In the genomic region with DNA sequence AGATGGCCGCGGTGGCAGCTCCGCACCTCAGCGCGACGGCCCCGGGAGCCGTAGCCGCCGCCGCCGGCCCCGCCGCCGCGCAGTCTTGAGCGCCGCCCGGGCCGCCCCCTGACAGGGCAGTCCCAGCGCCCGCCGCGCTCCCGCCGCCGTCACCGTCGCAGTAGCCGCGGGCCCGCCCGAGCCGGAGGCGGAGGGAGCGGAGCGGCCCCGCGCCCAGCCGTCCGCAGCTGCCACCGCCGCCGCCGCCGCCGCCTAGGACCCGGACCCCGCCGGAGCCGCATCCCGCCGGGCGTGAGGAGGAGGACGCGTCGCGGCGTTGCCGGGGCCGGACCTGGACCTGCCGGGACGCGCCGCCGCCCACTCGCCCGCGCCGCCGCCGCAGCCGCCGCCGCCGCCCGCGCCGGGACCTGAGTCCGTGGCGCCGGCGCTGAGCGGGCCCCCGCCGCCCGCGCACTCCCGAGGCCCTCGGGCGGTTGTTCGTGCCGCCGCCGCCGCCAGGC, we compare ENCODE assay signal across 1 cellular context.
TF ChIP-seq lines count a peak whose summit lies in the region.

No MANE protein-coding gene starts in this region.

TF ChIP-seq in K562, 482 proteins besides CTCF, POLR2A, EP300 and RAD21 (continued from another document and continues in another):
- TF ChIP-seq, protein P1, sequence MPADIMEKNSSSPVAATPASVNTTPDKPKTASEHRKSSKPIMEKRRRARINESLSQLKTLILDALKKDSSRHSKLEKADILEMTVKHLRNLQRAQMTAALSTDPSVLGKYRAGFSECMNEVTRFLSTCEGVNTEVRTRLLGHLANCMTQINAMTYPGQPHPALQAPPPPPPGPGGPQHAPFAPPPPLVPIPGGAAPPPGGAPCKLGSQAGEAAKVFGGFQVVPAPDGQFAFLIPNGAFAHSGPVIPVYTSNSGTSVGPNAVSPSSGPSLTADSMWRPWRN (IDR thresholded peaks at IDR 0.05; ENCODE audit: low read depth): no peak
- TF ChIP-seq CHD2 (IDR thresholded peaks at IDR 0.05; ENCODE audit: low read depth, low read length) (no peak), MYNN (IDR thresholded peaks at IDR 0.05) (no peak), MYNN (CRISPR knock-in tag; IDR thresholded peaks at IDR 0.05) (no peak), XRCC3 (IDR thresholded peaks at IDR 0.05) (no peak), KLF16 (IDR thresholded peaks at IDR 0.05) (no peak), CREBBP (IDR thresholded peaks at IDR 0.05; ENCODE audit: low read depth, low read length) (no peak), HNRNPK (IDR thresholded peaks at IDR 0.05; ENCODE audit: low read depth, low read length, poor library complexity, severe bottlenecking) (no peak), NCOA1 (IDR thresholded peaks at IDR 0.05; ENCODE audit: low read depth) (no peak), ZNF780A (CRISPR knock-in tag; IDR thresholded peaks at IDR 0.05) (no peak), TARDBP (IDR thresholded peaks at IDR 0.05) (no peak), ZC3H11A (IDR thresholded peaks at IDR 0.05; ENCODE audit: low read depth, low read length) (no peak), FOXM1 (IDR thresholded peaks at IDR 0.05; ENCODE audit: low read depth) (no peak), FOXM1 (CRISPR knock-in tag; IDR thresholded peaks at IDR 0.05; ENCODE audit: low read depth) (no peak), ZNF583 (CRISPR knock-in tag; IDR thresholded peaks at IDR 0.05) (no peak), XRCC5 (IDR thresholded peaks at IDR 0.05; ENCODE audit: low read depth, low read length) (no peak), PPARD (CRISPR knock-in tag; IDR thresholded peaks at IDR 0.05) (no peak), MEF2D (tag; conservative IDR thresholded peaks at IDR 0.05; ENCODE audit: low read depth) (no peak), ZFX (CRISPR knock-in tag; IDR thresholded peaks at IDR 0.05) (no peak; the same call in 1 of the 2 replicates), FOXK1 (CRISPR knock-in tag; IDR thresholded peaks at IDR 0.05; ENCODE audit: borderline replicate concordance) (no peak), GATAD2B (IDR thresholded peaks at IDR 0.05; ENCODE audit: borderline replicate concordance) (peak; percentile 46; the same call in 1 of the 2 replicates), KDM5B (IDR thresholded peaks at IDR 0.05; ENCODE audit: insufficient replicate concordance, low read depth, low read length) (no peak), SPI1 (IDR thresholded peaks at IDR 0.05; ENCODE audit: borderline replicate concordance, low read depth, low read length) (no peak), GTF2F1 (IDR thresholded peaks at IDR 0.05; ENCODE audit: low read depth, low read length) (no peak), TCF7 (IDR thresholded peaks at IDR 0.05; ENCODE audit: borderline replicate concordance) (no peak), HIVEP1 (CRISPR knock-in tag; IDR thresholded peaks at IDR 0.05) (no peak), RB1 (IDR thresholded peaks at IDR 0.05; ENCODE audit: low read depth) (peak; percentile 64), COPS2 (conservative IDR thresholded peaks at IDR 0.05) (no peak), SIN3B (IDR thresholded peaks at IDR 0.05; ENCODE audit: low read depth) (peak; percentile 50; the same call in 1 of the 2 replicates), MAFK (IDR thresholded peaks at IDR 0.05; ENCODE audit: low read length) (no peak), ZNF263 (CRISPR knock-in tag; IDR thresholded peaks at IDR 0.05; ENCODE audit: borderline replicate concordance) (no peak), HMG20A (CRISPR knock-in tag; conservative IDR thresholded peaks at IDR 0.05) (no peak), MEF2A (IDR thresholded peaks at IDR 0.05; ENCODE audit: control insufficient read depth, low read depth, low read length) (no peak), SMAD4 (CRISPR knock-in tag; conservative IDR thresholded peaks at IDR 0.05) (no peak), PHF8 (IDR thresholded peaks at IDR 0.05; ENCODE audit: borderline replicate concordance, low read length) (peak; percentile 25; the same call in 1 of the 2 replicates), NONO (IDR thresholded peaks at IDR 0.05; ENCODE audit: low read depth in 2 of 2, low read length in 1 of 2) (peak in 1 of 2 experiments; percentile 78; a peak in 2 of 4 replicates)
- TF ChIP-seq, protein P2, sequence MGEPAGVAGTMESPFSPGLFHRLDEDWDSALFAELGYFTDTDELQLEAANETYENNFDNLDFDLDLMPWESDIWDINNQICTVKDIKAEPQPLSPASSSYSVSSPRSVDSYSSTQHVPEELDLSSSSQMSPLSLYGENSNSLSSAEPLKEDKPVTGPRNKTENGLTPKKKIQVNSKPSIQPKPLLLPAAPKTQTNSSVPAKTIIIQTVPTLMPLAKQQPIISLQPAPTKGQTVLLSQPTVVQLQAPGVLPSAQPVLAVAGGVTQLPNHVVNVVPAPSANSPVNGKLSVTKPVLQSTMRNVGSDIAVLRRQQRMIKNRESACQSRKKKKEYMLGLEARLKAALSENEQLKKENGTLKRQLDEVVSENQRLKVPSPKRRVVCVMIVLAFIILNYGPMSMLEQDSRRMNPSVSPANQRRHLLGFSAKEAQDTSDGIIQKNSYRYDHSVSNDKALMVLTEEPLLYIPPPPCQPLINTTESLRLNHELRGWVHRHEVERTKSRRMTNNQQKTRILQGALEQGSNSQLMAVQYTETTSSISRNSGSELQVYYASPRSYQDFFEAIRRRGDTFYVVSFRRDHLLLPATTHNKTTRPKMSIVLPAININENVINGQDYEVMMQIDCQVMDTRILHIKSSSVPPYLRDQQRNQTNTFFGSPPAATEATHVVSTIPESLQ (CRISPR knock-in tag; IDR thresholded peaks at IDR 0.05): no peak
- TF ChIP-seq, protein P3, sequence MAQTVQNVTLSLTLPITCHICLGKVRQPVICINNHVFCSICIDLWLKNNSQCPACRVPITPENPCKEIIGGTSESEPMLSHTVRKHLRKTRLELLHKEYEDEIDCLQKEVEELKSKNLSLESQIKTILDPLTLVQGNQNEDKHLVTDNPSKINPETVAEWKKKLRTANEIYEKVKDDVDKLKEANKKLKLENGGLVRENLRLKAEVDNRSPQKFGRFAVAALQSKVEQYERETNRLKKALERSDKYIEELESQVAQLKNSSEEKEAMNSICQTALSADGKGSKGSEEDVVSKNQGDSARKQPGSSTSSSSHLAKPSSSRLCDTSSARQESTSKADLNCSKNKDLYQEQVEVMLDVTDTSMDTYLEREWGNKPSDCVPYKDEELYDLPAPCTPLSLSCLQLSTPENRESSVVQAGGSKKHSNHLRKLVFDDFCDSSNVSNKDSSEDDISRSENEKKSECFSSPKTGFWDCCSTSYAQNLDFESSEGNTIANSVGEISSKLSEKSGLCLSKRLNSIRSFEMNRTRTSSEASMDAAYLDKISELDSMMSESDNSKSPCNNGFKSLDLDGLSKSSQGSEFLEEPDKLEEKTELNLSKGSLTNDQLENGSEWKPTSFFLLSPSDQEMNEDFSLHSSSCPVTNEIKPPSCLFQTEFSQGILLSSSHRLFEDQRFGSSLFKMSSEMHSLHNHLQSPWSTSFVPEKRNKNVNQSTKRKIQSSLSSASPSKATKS (CRISPR knock-in tag; IDR thresholded peaks at IDR 0.05): no peak
- TF ChIP-seq, protein P4, sequence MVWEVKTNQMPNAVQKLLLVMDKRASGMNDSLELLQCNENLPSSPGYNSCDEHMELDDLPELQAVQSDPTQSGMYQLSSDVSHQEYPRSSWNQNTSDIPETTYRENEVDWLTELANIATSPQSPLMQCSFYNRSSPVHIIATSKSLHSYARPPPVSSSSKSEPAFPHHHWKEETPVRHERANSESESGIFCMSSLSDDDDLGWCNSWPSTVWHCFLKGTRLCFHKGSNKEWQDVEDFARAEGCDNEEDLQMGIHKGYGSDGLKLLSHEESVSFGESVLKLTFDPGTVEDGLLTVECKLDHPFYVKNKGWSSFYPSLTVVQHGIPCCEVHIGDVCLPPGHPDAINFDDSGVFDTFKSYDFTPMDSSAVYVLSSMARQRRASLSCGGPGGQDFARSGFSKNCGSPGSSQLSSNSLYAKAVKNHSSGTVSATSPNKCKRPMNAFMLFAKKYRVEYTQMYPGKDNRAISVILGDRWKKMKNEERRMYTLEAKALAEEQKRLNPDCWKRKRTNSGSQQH (CRISPR knock-in tag; IDR thresholded peaks at IDR 0.05): no peak
- TF ChIP-seq, protein P5, sequence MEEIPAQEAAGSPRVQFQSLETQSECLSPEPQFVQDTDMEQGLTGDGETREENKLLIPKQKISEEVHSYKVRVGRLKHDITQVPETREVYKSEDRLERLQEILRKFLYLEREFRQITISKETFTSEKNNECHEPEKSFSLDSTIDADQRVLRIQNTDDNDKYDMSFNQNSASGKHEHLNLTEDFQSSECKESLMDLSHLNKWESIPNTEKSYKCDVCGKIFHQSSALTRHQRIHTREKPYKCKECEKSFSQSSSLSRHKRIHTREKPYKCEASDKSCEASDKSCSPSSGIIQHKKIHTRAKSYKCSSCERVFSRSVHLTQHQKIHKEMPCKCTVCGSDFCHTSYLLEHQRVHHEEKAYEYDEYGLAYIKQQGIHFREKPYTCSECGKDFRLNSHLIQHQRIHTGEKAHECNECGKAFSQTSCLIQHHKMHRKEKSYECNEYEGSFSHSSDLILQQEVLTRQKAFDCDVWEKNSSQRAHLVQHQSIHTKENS (CRISPR knock-in tag; IDR thresholded peaks at IDR 0.05): no peak
- TF ChIP-seq, protein P6, sequence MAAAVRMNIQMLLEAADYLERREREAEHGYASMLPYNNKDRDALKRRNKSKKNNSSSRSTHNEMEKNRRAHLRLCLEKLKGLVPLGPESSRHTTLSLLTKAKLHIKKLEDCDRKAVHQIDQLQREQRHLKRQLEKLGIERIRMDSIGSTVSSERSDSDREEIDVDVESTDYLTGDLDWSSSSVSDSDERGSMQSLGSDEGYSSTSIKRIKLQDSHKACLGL (CRISPR knock-in tag; IDR thresholded peaks at IDR 0.05; ENCODE audit: borderline replicate concordance, poor library complexity, severe bottlenecking): no peak
- TF ChIP-seq, protein P7, sequence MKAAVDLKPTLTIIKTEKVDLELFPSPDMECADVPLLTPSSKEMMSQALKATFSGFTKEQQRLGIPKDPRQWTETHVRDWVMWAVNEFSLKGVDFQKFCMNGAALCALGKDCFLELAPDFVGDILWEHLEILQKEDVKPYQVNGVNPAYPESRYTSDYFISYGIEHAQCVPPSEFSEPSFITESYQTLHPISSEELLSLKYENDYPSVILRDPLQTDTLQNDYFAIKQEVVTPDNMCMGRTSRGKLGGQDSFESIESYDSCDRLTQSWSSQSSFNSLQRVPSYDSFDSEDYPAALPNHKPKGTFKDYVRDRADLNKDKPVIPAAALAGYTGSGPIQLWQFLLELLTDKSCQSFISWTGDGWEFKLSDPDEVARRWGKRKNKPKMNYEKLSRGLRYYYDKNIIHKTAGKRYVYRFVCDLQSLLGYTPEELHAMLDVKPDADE (conservative IDR thresholded peaks at IDR 0.05; ENCODE audit: control insufficient read depth, low read depth, low read length): 0 out of 2 replicates have a peak, but pooled peaks have one; percentile 35
- TF ChIP-seq, protein P8, sequence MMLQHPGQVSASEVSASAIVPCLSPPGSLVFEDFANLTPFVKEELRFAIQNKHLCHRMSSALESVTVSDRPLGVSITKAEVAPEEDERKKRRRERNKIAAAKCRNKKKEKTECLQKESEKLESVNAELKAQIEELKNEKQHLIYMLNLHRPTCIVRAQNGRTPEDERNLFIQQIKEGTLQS (IDR thresholded peaks at IDR 0.05): no peak
- TF ChIP-seq, protein P8 (CRISPR knock-in tag; conservative IDR thresholded peaks at IDR 0.05): no peak
- TF ChIP-seq, protein P9, sequence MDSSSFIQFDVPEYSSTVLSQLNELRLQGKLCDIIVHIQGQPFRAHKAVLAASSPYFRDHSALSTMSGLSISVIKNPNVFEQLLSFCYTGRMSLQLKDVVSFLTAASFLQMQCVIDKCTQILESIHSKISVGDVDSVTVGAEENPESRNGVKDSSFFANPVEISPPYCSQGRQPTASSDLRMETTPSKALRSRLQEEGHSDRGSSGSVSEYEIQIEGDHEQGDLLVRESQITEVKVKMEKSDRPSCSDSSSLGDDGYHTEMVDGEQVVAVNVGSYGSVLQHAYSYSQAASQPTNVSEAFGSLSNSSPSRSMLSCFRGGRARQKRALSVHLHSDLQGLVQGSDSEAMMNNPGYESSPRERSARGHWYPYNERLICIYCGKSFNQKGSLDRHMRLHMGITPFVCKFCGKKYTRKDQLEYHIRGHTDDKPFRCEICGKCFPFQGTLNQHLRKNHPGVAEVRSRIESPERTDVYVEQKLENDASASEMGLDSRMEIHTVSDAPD (CRISPR knock-in tag; IDR thresholded peaks at IDR 0.05): no peak
- TF ChIP-seq, protein P10, sequence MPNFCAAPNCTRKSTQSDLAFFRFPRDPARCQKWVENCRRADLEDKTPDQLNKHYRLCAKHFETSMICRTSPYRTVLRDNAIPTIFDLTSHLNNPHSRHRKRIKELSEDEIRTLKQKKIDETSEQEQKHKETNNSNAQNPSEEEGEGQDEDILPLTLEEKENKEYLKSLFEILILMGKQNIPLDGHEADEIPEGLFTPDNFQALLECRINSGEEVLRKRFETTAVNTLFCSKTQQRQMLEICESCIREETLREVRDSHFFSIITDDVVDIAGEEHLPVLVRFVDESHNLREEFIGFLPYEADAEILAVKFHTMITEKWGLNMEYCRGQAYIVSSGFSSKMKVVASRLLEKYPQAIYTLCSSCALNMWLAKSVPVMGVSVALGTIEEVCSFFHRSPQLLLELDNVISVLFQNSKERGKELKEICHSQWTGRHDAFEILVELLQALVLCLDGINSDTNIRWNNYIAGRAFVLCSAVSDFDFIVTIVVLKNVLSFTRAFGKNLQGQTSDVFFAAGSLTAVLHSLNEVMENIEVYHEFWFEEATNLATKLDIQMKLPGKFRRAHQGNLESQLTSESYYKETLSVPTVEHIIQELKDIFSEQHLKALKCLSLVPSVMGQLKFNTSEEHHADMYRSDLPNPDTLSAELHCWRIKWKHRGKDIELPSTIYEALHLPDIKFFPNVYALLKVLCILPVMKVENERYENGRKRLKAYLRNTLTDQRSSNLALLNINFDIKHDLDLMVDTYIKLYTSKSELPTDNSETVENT (CRISPR knock-in tag; IDR thresholded peaks at IDR 0.05): peak; percentile 17; the same call in 1 of the 2 replicates
- TF ChIP-seq, protein P11, sequence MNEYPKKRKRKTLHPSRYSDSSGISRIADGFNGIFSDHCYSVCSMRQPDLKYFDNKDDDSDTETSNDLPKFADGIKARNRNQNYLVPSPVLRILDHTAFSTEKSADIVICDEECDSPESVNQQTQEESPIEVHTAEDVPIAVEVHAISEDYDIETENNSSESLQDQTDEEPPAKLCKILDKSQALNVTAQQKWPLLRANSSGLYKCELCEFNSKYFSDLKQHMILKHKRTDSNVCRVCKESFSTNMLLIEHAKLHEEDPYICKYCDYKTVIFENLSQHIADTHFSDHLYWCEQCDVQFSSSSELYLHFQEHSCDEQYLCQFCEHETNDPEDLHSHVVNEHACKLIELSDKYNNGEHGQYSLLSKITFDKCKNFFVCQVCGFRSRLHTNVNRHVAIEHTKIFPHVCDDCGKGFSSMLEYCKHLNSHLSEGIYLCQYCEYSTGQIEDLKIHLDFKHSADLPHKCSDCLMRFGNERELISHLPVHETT (CRISPR knock-in tag; conservative IDR thresholded peaks at IDR 0.05 in 1 of 2, IDR thresholded peaks at IDR 0.05 in 1 of 2): peak in 1 of 2 experiments; percentile 66; a peak in 1 of 4 replicates
- TF ChIP-seq, protein P12, sequence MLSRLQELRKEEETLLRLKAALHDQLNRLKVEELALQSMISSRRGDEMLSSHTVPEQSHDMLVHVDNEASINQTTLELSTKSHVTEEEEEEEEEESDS (CRISPR knock-in tag; IDR thresholded peaks at IDR 0.05): no peak
- TF ChIP-seq, protein P13, sequence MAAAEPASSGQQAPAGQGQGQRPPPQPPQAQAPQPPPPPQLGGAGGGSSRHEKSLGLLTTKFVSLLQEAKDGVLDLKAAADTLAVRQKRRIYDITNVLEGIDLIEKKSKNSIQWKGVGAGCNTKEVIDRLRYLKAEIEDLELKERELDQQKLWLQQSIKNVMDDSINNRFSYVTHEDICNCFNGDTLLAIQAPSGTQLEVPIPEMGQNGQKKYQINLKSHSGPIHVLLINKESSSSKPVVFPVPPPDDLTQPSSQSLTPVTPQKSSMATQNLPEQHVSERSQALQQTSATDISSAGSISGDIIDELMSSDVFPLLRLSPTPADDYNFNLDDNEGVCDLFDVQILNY (CRISPR knock-in tag; IDR thresholded peaks at IDR 0.05): no peak
